Comparison of ENCODE assay signal across 13 cellular contexts in the genomic region with DNA sequence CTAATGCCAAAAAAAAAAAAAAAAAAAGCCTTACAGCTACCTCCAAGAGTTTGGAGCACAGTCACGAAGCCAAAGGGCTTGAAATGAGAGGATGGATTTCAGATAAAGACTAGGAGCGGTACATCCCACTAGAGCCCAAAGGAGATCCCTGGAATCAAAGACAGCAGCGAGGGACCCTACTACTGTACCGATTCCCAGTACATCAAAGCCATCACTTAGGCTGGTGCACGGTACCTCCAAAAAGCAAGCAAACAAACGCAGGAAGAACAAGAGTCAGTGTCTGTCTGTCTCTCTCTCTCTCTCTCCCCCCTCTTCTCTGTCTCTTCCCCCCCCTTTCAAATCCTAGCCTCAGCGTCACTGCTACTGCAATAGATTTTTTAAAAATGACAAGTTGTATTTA. TPM values are rescaled to one million over a fixed set of nuclear protein-coding genes. Genes with fewer than 3 reads are reported as not detected.
DNase-seq lines count a peak whose midpoint lies in the region; ATAC-seq and TF ChIP-seq lines count a peak whose summit lies in the region.
"Had no signal": no experiment of that assay in that cellular context is flagged by ENCODE, and none has a peak within 500 bp of the region (broad histone marks: within the 10 kb centered on the region; RNA-seq: fewer than 3 reads in every experiment).

No MANE protein-coding gene starts in this region.

- no peaks in the 10 kb centered on the region for H3K9me2 ChIP-seq in neural cell (ENCODE audit: insufficient read depth, low read length)

- H3K9ac ChIP-seq in neural cell (ENCODE audit: low read length): peak overlapping the region; percentile 98

- H3K36me3 Mint-ChIP-seq in naive thymus-derived CD4-positive, alpha-beta T cell: peaks cover 0 to 5% (median 1%) of the 10 kb centered on the region in 5 donors
- H3K36me3 Mint-ChIP-seq: IgD-negative memory B cell had no signal

- TF ChIP-seq RAD21 in neural cell (conservative IDR thresholded peaks at IDR 0.05): peak; percentile 37

- peak overlapping the region; percentile 97 for H3K27ac ChIP-seq in left ventricle myocardium inferior (replicated peaks)
- H3K27ac ChIP-seq in coronary artery: peak overlapping the region; percentile 98 to 99
- H3K27ac ChIP-seq in neural cell (ENCODE audit: low read length): peak overlapping the region; percentile 95
- H3K27ac ChIP-seq in upper lobe of right lung: peak overlapping the region; percentile 73
- H3K27ac ChIP-seq in naive thymus-derived CD4-positive, alpha-beta T cell (ENCODE audit: low read depth, low read length): no peak overlapping the region

- H3K36me3 ChIP-seq in left ventricle myocardium inferior: no peaks in the 10 kb centered on the region
- no peaks in the 10 kb centered on the region for H3K36me3 ChIP-seq in neural cell (ENCODE audit: insufficient read depth, low read length)
- no peaks in the 10 kb centered on the region for H3K36me3 ChIP-seq in upper lobe of right lung
- no peaks in the 10 kb centered on the region for H3K36me3 ChIP-seq in naive thymus-derived CD4-positive, alpha-beta T cell (ENCODE audit: control insufficient read depth in 2 of 3, insufficient read depth in 3 of 3, low read length in 3 of 3)

- H3K9me3 Mint-ChIP-seq in naive thymus-derived CD4-positive, alpha-beta T cell: peaks cover 0 to 4% (median 0%) of the 10 kb centered on the region in 11 donors
- H3K9me3 Mint-ChIP-seq: activated T-helper 2 cell treated with anti-CD3 and anti-CD28 coated beads, Interferon-gamma antibody, Interleukin-2, Interleukin-4, amounts not matched to agents 10 μg/mL and 5 μg/mL and 100 μg/mL, durations not matched to agents 14 hours and 24 hours and 36 hours; memory B cell had no signal

- CTCF ChIA-PET in naive thymus-derived CD4-positive, alpha-beta T cell (lab: Charles Lee): no interaction called here

- H3K27me3 ChIP-seq in left ventricle myocardium inferior (ENCODE audit: low read depth) (peaks cover 31% of the 10 kb centered on the region), neural cell (ENCODE audit: insufficient read depth, low read depth, low read length) (peaks cover 36% of the 10 kb centered on the region), upper lobe of right lung (peaks cover 28% of the 10 kb centered on the region)
- peaks cover 0 to 16% of the 10 kb centered on the region in 2 donors for H3K27me3 ChIP-seq in naive thymus-derived CD4-positive, alpha-beta T cell (ENCODE audit: control insufficient read depth in 2 of 2, insufficient read depth in 2 of 2, low read length in 2 of 2)

- H3K4me1 ChIP-seq in left ventricle myocardium inferior: peaks cover 65% of the 10 kb centered on the region
- peaks cover 20% of the 10 kb centered on the region for H3K4me1 ChIP-seq in upper lobe of right lung
- peaks cover 0 to 3% of the 10 kb centered on the region in 2 donors for H3K4me1 ChIP-seq in naive thymus-derived CD4-positive, alpha-beta T cell (ENCODE audit: control insufficient read depth in 2 of 2, insufficient read depth in 2 of 2, low read length in 2 of 2)

- H2AFZ ChIP-seq in neural cell (ENCODE audit: low read depth, low read length): no peak overlapping the region

- no peaks in the 10 kb centered on the region for H4K20me1 ChIP-seq in neural cell (ENCODE audit: insufficient read depth)

- peaks cover 80% of the 10 kb centered on the region for H3K79me2 ChIP-seq in neural cell (replicated peaks; ENCODE audit: insufficient read depth, low read length)

- intact Hi-C loops in left ventricle myocardium inferior (cut with micrococcal nuclease): no loop called here
- intact Hi-C loops in Right ventricle myocardium inferior (cut with DNase I): no loop called here
- intact Hi-C loops in upper lobe of right lung (cut with DNase I): loop anchor here (10.0 kb wide), 1 partner anchor 115 kb away; no protein-coding TSS in a partner anchor
- intact Hi-C loops in naive thymus-derived CD4-positive, alpha-beta T cell (cut with micrococcal nuclease): no loop called here

- peak overlapping the region in 4 of 10 donors; percentile 8 to 79 (median 18) for H3K4me3 Mint-ChIP-seq in naive thymus-derived CD4-positive, alpha-beta T cell

- no peaks in the 10 kb centered on the region for H3K9me3 ChIP-seq in left ventricle myocardium inferior (replicated peaks)
- H3K9me3 ChIP-seq in neural cell (ENCODE audit: low read length): no peaks in the 10 kb centered on the region
- H3K9me3 ChIP-seq in upper lobe of right lung: no peaks in the 10 kb centered on the region
- H3K9me3 ChIP-seq in naive thymus-derived CD4-positive, alpha-beta T cell (ENCODE audit: control insufficient read depth in 2 of 3, low read length in 3 of 3): no peaks in the 10 kb centered on the region

- ATAC-seq in Right ventricle myocardium inferior: no peak
- no peak for ATAC-seq in upper lobe of right lung
- ATAC-seq in GM18909 (IDR thresholded peaks at IDR 0.05; ENCODE audit: poor library complexity, unreplicated experiment): no peak
- ATAC-seq in naive thymus-derived CD4-positive, alpha-beta T cell: no peak

- POLR2A ChIA-PET in naive thymus-derived CD4-positive, alpha-beta T cell (lab: Charles Lee): no interaction called here

- TF ChIP-seq CTCF in left ventricle myocardium inferior (IDR thresholded peaks at IDR 0.05; ENCODE audit: borderline replicate concordance) (no peak), coronary artery (IDR thresholded peaks at IDR 0.05) (no peak), neural cell (IDR thresholded peaks at IDR 0.05; ENCODE audit: poor library complexity, severe bottlenecking) (no peak), upper lobe of right lung (IDR thresholded peaks at IDR 0.05) (no peak)

- peaks cover 61 to 81% (median 78%) of the 10 kb centered on the region in 5 donors for H3K27me3 Mint-ChIP-seq in naive thymus-derived CD4-positive, alpha-beta T cell

- no peak for DNase-seq in left ventricle myocardium inferior
- no peak for DNase-seq in Right ventricle myocardium inferior (ENCODE audit: missing footprints)
- DNase-seq in coronary artery (ENCODE audit: low spot score): no peak
- DNase-seq in upper lobe of right lung: no peak
- DNase-seq in naive thymus-derived CD4-positive, alpha-beta T cell: no peak
- no peak for DNase-seq in NCI-H2196 treated with DMSO at 0.1 percent for 48 hours (lab: John Stamatoyannopoulos, UW; ENCODE audit: unreplicated experiment)
- DNase-seq: activated CD4-positive, alpha-beta T cell treated with anti-CD3 and anti-CD28 coated beads for 1 hour; SHP77 treated with DMSO at 0.1 percent for 48 hours had no signal

- H3K4me1 Mint-ChIP-seq in naive thymus-derived CD4-positive, alpha-beta T cell: peaks cover 22 to 40% (median 31%) of the 10 kb centered on the region in 7 donors

- peak; percentile 33 for TF ChIP-seq EP300 in neural cell (conservative IDR thresholded peaks at IDR 0.05; ENCODE audit: poor library complexity, severe bottlenecking)

- H3F3A ChIP-seq in neural cell (ENCODE audit: insufficient read depth, low read length, poor library complexity, severe bottlenecking): peaks cover 15% of the 10 kb centered on the region

- H3K27ac Mint-ChIP-seq in naive thymus-derived CD4-positive, alpha-beta T cell: no peak overlapping the region
- H3K27ac Mint-ChIP-seq: activated T-helper 2 cell treated with anti-CD3 and anti-CD28 coated beads, Interferon-gamma antibody, Interleukin-2, Interleukin-4, amounts not matched to agents 10 μg/mL and 5 μg/mL and 100 μg/mL, durations not matched to agents 14 hours and 24 hours and 36 hours; IgD-negative memory B cell; memory B cell had no signal

- H3K4me3 ChIP-seq in left ventricle myocardium inferior (peak overlapping the region; percentile 89), coronary artery (peak overlapping the region; percentile 79), neural cell (ENCODE audit: low read length) (peak overlapping the region; percentile 69), upper lobe of right lung (peak overlapping the region; percentile 71)
- H3K4me3 ChIP-seq in naive thymus-derived CD4-positive, alpha-beta T cell (ENCODE audit: low read length): no peak overlapping the region

- H3K4me2 ChIP-seq in neural cell (ENCODE audit: low read length): peak overlapping the region; percentile 85

TF ChIP-seq in neural cell, 6 proteins besides CTCF, POLR2A, EP300 and RAD21:
- TF ChIP-seq TAF1 (IDR thresholded peaks at IDR 0.05; ENCODE audit: low read depth) (no peak), MXI1 (conservative IDR thresholded peaks at IDR 0.05; ENCODE audit: poor library complexity, severe bottlenecking) (peak; percentile 19), EZH2 (IDR thresholded peaks at IDR 0.05; ENCODE audit: borderline replicate concordance, insufficient read depth, low read length, poor library complexity, severe bottlenecking) (no peak), POLR2AphosphoS5 (IDR thresholded peaks at IDR 0.05) (peak; percentile 84), SMC3 (conservative IDR thresholded peaks at IDR 0.05; ENCODE audit: poor library complexity) (peak; percentile 47)
- TF ChIP-seq, protein P1, sequence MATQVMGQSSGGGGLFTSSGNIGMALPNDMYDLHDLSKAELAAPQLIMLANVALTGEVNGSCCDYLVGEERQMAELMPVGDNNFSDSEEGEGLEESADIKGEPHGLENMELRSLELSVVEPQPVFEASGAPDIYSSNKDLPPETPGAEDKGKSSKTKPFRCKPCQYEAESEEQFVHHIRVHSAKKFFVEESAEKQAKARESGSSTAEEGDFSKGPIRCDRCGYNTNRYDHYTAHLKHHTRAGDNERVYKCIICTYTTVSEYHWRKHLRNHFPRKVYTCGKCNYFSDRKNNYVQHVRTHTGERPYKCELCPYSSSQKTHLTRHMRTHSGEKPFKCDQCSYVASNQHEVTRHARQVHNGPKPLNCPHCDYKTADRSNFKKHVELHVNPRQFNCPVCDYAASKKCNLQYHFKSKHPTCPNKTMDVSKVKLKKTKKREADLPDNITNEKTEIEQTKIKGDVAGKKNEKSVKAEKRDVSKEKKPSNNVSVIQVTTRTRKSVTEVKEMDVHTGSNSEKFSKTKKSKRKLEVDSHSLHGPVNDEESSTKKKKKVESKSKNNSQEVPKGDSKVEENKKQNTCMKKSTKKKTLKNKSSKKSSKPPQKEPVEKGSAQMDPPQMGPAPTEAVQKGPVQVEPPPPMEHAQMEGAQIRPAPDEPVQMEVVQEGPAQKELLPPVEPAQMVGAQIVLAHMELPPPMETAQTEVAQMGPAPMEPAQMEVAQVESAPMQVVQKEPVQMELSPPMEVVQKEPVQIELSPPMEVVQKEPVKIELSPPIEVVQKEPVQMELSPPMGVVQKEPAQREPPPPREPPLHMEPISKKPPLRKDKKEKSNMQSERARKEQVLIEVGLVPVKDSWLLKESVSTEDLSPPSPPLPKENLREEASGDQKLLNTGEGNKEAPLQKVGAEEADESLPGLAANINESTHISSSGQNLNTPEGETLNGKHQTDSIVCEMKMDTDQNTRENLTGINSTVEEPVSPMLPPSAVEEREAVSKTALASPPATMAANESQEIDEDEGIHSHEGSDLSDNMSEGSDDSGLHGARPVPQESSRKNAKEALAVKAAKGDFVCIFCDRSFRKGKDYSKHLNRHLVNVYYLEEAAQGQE (IDR thresholded peaks at IDR 0.05; ENCODE audit: borderline replicate concordance): peak; percentile 59

RNA-seq across cellular contexts. Expression of a gene that starts 12.3 kb away (rescaled TPM):
- total RNA-seq in left ventricle myocardium inferior (9.6 TPM), Right ventricle myocardium inferior (8.4 TPM), upper lobe of right lung (29.0 TPM)
- 26.4 and 27.7 TPM in 2 replicates for polyA plus RNA-seq in neural cell
- polyA minus RNA-seq in neural cell: 112 and 179 TPM in 2 replicates
- total RNA-seq in naive thymus-derived CD4-positive, alpha-beta T cell: 1 to 10 TPM; 1.5 to 9.8 (median 2.2) TPM
- under 1 TPM; 0.09 to 0.21 TPM for polyA plus RNA-seq in naive thymus-derived CD4-positive, alpha-beta T cell
